In the genomic region with DNA sequence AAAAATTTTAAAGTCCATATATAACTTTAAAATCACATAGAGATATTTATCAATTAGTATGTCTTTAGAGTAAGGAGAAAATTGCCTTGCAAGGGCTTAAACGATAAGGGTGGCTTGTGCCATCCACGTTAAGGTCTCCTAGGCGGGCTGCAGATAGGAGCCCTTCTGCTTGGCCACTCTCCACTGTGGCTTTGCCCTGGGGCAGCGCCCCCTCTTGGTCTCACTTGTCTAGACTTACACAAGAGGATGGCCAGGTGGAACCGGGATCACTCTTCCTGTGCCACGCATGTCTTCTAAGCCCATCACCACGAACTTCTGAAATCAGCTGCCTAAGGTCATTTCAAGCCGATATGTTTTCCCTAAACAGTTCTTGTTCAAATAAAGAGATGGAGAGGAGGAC, we compare ENCODE assay signal across 8 cellular contexts. TPM values are rescaled to one million over a fixed set of nuclear protein-coding genes. Genes with fewer than 3 reads are reported as not detected.
DNase-seq lines count a peak whose midpoint lies in the region; ATAC-seq and TF ChIP-seq lines count a peak whose summit lies in the region.

No MANE protein-coding gene starts in this region.

- no peak for ATAC-seq in GM21390 (IDR thresholded peaks at IDR 0.05; ENCODE audit: unreplicated experiment)

- H3K4me3 ChIP-seq in WI38 (ENCODE audit: low read depth, low read length) (no peak overlapping the region), lower leg skin (ENCODE audit: low read depth, poor library complexity, severe bottlenecking) (no peak overlapping the region)

- TF ChIP-seq CTCF in GM12874 (IDR thresholded peaks at IDR 0.05; ENCODE audit: insufficient read depth, low read depth, low read length) (peak; percentile 56), WI38 (IDR thresholded peaks at IDR 0.05; ENCODE audit: low read depth, low read length) (peak; percentile 24; the same call in 1 of the 2 replicates), lower leg skin (IDR thresholded peaks at IDR 0.05) (no peak)

- DNase-seq in CD1c-positive myeloid dendritic cell (ENCODE audit: extremely low spot score) (peak; percentile 28), iPS-NIHi7 (ENCODE audit: extremely low spot score) (peak; percentile 68), DMS153 treated with DMSO at 0.1 percent for 48 hours (lab: John Stamatoyannopoulos, UW; ENCODE audit: unreplicated experiment) (no peak), lower leg skin (ENCODE audit: low spot score in 2 of 2) (no peak), DMS153 (lab: John Stamatoyannopoulos, UW) (no peak)

- no peak for TF ChIP-seq POLR2A in lower leg skin (IDR thresholded peaks at IDR 0.05)

- WGBS in lower leg skin, 2 donors, result 84 to 88% methylated on average over 8 of the region's 8 CpGs

- intact Hi-C loops in lower leg skin (cut with DNase I; ENCODE audit: low total_unique reads), result no loop called here

RNA-seq across cellular contexts. Expression of a gene that starts 2.9 kb away (rescaled TPM):
- 10 to 100 TPM; 21.3 to 46.5 (median 37.4) TPM for total RNA-seq in lower leg skin

RNA-seq across cellular contexts. Expression of a gene that starts 19.8 kb away (rescaled TPM):
- 10 to 100 TPM; 60.7 to 96.3 (median 70.7) TPM for total RNA-seq in lower leg skin

RNA-seq across cellular contexts. Expression of a gene that starts 27.2 kb away (rescaled TPM):
- 1 to 10 TPM; 1.9 to 8.5 (median 5.3) TPM for total RNA-seq in lower leg skin

RNA-seq across cellular contexts. Expression of a gene that starts 48.8 kb away (rescaled TPM):
- 10 to 100 TPM; 12.0 to 51.1 (median 19.6) TPM for total RNA-seq in lower leg skin

Comparison
In these comparisons a context has a peak if more than half of its experiments do, and no peak if none do; other contexts are left out.
1. DNase-seq: peak in CD1c-positive myeloid dendritic cell (single experiment) and iPS-NIHi7 (single experiment); none in DMS153 treated with DMSO at 0.1 percent for 48 hours (single experiment), lower leg skin (0 of 2) and DMS153 (single experiment).
2. CTCF ChIP-seq: peak in GM12874 (single experiment) and WI38 (single experiment); none in lower leg skin (0 of 3).